Comparison of ENCODE assay signal across 1 cellular context in the genomic region with DNA sequence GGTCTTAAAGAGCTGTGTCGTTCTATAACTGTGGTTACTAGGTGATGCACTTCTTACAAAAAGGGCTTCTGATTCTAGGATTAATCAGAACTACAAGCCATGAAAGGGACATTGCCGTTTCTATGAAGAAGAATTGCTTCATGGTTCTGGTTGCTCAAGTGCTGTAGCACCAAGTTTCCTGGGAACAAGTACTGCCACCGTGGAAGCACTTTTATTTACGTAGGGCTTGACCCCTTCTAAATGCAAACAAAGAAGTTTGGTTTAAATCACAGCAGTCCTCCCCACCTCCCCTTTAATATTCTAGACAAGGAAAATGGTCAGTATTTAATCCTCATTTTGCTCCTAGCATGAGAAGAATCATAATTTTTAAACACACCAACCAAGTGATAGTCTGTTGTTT.
TF ChIP-seq lines count a peak whose summit lies in the region.

No MANE protein-coding gene starts in this region.

TF ChIP-seq in HepG2, 621 proteins besides CTCF, POLR2A, EP300 and RAD21 (continued from another document and continues in another):
- TF ChIP-seq, protein P1, sequence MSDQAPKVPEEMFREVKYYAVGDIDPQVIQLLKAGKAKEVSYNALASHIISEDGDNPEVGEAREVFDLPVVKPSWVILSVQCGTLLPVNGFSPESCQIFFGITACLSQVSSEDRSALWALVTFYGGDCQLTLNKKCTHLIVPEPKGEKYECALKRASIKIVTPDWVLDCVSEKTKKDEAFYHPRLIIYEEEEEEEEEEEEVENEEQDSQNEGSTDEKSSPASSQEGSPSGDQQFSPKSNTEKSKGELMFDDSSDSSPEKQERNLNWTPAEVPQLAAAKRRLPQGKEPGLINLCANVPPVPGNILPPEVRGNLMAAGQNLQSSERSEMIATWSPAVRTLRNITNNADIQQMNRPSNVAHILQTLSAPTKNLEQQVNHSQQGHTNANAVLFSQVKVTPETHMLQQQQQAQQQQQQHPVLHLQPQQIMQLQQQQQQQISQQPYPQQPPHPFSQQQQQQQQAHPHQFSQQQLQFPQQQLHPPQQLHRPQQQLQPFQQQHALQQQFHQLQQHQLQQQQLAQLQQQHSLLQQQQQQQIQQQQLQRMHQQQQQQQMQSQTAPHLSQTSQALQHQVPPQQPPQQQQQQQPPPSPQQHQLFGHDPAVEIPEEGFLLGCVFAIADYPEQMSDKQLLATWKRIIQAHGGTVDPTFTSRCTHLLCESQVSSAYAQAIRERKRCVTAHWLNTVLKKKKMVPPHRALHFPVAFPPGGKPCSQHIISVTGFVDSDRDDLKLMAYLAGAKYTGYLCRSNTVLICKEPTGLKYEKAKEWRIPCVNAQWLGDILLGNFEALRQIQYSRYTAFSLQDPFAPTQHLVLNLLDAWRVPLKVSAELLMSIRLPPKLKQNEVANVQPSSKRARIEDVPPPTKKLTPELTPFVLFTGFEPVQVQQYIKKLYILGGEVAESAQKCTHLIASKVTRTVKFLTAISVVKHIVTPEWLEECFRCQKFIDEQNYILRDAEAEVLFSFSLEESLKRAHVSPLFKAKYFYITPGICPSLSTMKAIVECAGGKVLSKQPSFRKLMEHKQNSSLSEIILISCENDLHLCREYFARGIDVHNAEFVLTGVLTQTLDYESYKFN (CRISPR knock-in tag; conservative IDR thresholded peaks at IDR 0.05) = no peak
- TF ChIP-seq THYN1 (CRISPR knock-in tag; IDR thresholded peaks at IDR 0.05; ENCODE audit: borderline replicate concordance, low read depth) (no peak), HMG20A (CRISPR knock-in tag; IDR thresholded peaks at IDR 0.05; ENCODE audit: borderline replicate concordance) (peak; percentile 95), KLF11 (CRISPR knock-in tag; IDR thresholded peaks at IDR 0.05) (no peak), ZNF773 (CRISPR knock-in tag; IDR thresholded peaks at IDR 0.05; ENCODE audit: borderline replicate concordance) (no peak), GTF2F1 (IDR thresholded peaks at IDR 0.05; ENCODE audit: low read length) (no peak), GTF3A (CRISPR knock-in tag; conservative IDR thresholded peaks at IDR 0.05) (no peak), HOXA5 (CRISPR knock-in tag; IDR thresholded peaks at IDR 0.05) (no peak), ZNF709 (CRISPR knock-in tag; IDR thresholded peaks at IDR 0.05) (no peak), SALL1 (CRISPR knock-in tag; IDR thresholded peaks at IDR 0.05) (no peak; the same call in 1 of the 2 replicates), KAT7 (CRISPR knock-in tag; IDR thresholded peaks at IDR 0.05; ENCODE audit: borderline replicate concordance) (no peak), KMT2A (CRISPR knock-in tag; IDR thresholded peaks at IDR 0.05) (no peak), ETV5 (CRISPR knock-in tag; IDR thresholded peaks at IDR 0.05; ENCODE audit: borderline replicate concordance) (0 out of 2 replicates have a peak, but pooled peaks have one; percentile 14), MTF2 (CRISPR knock-in tag; IDR thresholded peaks at IDR 0.05; ENCODE audit: borderline replicate concordance) (no peak), TBX2 (CRISPR knock-in tag; IDR thresholded peaks at IDR 0.05; ENCODE audit: borderline replicate concordance) (no peak), IRX3 (CRISPR knock-in tag; IDR thresholded peaks at IDR 0.05; ENCODE audit: borderline replicate concordance, low read depth) (no peak), ZNF235 (CRISPR knock-in tag; IDR thresholded peaks at IDR 0.05; ENCODE audit: borderline replicate concordance) (no peak), ZNF20 (CRISPR knock-in tag; IDR thresholded peaks at IDR 0.05) (no peak), PHF21A (CRISPR knock-in tag; IDR thresholded peaks at IDR 0.05) (peak; percentile 37; the same call in 1 of the 2 replicates), MATR3 (CRISPR knock-in tag; IDR thresholded peaks at IDR 0.05) (no peak), NCOA2 (CRISPR knock-in tag; IDR thresholded peaks at IDR 0.05) (peak; percentile 59), RCOR2 (CRISPR knock-in tag; IDR thresholded peaks at IDR 0.05) (peak; percentile 61; the same call in 1 of the 2 replicates), PCBP1 (IDR thresholded peaks at IDR 0.05; ENCODE audit: borderline replicate concordance, low read depth, low read length) (no peak), IRF2 (CRISPR knock-in tag; IDR thresholded peaks at IDR 0.05) (0 out of 2 replicates have a peak, but pooled peaks have one; percentile 48), RARA (CRISPR knock-in tag; IDR thresholded peaks at IDR 0.05) (0 out of 2 replicates have a peak, but pooled peaks have one; percentile 39), RBM22 (optimal IDR thresholded peaks at IDR 0.05; ENCODE audit: low read length) (peak; percentile 80), NR2F2 (IDR thresholded peaks at IDR 0.05; ENCODE audit: borderline replicate concordance, low read depth) (peak; percentile 93), ZFP82 (CRISPR knock-in tag; IDR thresholded peaks at IDR 0.05; ENCODE audit: borderline replicate concordance) (no peak), ZNF34 (CRISPR knock-in tag; IDR thresholded peaks at IDR 0.05; ENCODE audit: borderline replicate concordance) (no peak), STAT5B (CRISPR knock-in tag; IDR thresholded peaks at IDR 0.05) (no peak), NFYC (CRISPR knock-in tag; IDR thresholded peaks at IDR 0.05) (no peak), SOX6 (IDR thresholded peaks at IDR 0.05) (no peak), SOX6 (CRISPR knock-in tag; IDR thresholded peaks at IDR 0.05) (peak; percentile 49)
- TF ChIP-seq, protein P2, sequence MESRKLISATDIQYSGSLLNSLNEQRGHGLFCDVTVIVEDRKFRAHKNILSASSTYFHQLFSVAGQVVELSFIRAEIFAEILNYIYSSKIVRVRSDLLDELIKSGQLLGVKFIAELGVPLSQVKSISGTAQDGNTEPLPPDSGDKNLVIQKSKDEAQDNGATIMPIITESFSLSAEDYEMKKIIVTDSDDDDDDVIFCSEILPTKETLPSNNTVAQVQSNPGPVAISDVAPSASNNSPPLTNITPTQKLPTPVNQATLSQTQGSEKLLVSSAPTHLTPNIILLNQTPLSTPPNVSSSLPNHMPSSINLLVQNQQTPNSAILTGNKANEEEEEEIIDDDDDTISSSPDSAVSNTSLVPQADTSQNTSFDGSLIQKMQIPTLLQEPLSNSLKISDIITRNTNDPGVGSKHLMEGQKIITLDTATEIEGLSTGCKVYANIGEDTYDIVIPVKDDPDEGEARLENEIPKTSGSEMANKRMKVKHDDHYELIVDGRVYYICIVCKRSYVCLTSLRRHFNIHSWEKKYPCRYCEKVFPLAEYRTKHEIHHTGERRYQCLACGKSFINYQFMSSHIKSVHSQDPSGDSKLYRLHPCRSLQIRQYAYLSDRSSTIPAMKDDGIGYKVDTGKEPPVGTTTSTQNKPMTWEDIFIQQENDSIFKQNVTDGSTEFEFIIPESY (CRISPR knock-in tag; IDR thresholded peaks at IDR 0.05) = no peak
- TF ChIP-seq, protein P3, sequence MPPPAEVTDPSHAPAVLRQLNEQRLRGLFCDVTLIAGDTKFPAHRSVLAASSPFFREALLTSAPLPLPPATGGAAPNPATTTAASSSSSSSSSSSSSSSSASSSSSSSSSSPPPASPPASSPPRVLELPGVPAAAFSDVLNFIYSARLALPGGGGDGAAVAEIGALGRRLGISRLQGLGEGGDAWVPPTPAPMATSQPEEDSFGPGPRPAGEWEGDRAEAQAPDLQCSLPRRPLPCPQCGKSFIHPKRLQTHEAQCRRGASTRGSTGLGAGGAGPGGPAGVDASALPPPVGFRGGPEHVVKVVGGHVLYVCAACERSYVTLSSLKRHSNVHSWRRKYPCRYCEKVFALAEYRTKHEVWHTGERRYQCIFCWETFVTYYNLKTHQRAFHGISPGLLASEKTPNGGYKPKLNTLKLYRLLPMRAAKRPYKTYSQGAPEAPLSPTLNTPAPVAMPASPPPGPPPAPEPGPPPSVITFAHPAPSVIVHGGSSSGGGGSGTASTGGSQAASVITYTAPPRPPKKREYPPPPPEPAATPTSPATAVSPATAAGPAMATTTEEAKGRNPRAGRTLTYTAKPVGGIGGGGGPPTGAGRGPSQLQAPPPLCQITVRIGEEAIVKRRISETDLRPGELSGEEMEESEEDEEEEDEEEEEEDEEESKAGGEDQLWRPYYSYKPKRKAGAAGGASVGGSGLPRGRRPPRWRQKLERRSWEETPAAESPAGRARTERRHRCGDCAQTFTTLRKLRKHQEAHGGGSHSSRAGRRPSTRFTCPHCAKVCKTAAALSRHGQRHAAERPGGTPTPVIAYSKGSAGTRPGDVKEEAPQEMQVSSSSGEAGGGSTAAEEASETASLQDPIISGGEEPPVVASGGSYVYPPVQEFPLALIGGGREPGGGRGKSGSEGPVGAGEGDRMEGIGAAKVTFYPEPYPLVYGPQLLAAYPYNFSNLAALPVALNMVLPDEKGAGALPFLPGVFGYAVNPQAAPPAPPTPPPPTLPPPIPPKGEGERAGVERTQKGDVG (CRISPR knock-in tag; IDR thresholded peaks at IDR 0.05; ENCODE audit: borderline replicate concordance) = no peak
- TF ChIP-seq, protein P4, sequence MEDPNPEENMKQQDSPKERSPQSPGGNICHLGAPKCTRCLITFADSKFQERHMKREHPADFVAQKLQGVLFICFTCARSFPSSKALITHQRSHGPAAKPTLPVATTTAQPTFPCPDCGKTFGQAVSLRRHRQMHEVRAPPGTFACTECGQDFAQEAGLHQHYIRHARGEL (CRISPR knock-in tag; IDR thresholded peaks at IDR 0.05) = no peak
- TF ChIP-seq, protein P5, sequence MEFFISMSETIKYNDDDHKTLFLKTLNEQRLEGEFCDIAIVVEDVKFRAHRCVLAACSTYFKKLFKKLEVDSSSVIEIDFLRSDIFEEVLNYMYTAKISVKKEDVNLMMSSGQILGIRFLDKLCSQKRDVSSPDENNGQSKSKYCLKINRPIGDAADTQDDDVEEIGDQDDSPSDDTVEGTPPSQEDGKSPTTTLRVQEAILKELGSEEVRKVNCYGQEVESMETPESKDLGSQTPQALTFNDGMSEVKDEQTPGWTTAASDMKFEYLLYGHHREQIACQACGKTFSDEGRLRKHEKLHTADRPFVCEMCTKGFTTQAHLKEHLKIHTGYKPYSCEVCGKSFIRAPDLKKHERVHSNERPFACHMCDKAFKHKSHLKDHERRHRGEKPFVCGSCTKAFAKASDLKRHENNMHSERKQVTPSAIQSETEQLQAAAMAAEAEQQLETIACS (CRISPR knock-in tag; IDR thresholded peaks at IDR 0.05) = no peak
- TF ChIP-seq, protein P6, sequence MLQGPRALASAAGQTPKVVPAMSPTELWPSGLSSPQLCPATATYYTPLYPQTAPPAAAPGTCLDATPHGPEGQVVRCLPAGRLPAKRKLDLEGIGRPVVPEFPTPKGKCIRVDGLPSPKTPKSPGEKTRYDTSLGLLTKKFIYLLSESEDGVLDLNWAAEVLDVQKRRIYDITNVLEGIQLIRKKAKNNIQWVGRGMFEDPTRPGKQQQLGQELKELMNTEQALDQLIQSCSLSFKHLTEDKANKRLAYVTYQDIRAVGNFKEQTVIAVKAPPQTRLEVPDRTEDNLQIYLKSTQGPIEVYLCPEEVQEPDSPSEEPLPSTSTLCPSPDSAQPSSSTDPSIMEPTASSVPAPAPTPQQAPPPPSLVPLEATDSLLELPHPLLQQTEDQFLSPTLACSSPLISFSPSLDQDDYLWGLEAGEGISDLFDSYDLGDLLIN (CRISPR knock-in tag; IDR thresholded peaks at IDR 0.05; ENCODE audit: borderline replicate concordance) = no peak
- TF ChIP-seq, protein P7, sequence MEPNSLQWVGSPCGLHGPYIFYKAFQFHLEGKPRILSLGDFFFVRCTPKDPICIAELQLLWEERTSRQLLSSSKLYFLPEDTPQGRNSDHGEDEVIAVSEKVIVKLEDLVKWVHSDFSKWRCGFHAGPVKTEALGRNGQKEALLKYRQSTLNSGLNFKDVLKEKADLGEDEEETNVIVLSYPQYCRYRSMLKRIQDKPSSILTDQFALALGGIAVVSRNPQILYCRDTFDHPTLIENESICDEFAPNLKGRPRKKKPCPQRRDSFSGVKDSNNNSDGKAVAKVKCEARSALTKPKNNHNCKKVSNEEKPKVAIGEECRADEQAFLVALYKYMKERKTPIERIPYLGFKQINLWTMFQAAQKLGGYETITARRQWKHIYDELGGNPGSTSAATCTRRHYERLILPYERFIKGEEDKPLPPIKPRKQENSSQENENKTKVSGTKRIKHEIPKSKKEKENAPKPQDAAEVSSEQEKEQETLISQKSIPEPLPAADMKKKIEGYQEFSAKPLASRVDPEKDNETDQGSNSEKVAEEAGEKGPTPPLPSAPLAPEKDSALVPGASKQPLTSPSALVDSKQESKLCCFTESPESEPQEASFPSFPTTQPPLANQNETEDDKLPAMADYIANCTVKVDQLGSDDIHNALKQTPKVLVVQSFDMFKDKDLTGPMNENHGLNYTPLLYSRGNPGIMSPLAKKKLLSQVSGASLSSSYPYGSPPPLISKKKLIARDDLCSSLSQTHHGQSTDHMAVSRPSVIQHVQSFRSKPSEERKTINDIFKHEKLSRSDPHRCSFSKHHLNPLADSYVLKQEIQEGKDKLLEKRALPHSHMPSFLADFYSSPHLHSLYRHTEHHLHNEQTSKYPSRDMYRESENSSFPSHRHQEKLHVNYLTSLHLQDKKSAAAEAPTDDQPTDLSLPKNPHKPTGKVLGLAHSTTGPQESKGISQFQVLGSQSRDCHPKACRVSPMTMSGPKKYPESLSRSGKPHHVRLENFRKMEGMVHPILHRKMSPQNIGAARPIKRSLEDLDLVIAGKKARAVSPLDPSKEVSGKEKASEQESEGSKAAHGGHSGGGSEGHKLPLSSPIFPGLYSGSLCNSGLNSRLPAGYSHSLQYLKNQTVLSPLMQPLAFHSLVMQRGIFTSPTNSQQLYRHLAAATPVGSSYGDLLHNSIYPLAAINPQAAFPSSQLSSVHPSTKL (CRISPR knock-in tag; IDR thresholded peaks at IDR 0.05) = peak; percentile 80
- TF ChIP-seq, protein P8, sequence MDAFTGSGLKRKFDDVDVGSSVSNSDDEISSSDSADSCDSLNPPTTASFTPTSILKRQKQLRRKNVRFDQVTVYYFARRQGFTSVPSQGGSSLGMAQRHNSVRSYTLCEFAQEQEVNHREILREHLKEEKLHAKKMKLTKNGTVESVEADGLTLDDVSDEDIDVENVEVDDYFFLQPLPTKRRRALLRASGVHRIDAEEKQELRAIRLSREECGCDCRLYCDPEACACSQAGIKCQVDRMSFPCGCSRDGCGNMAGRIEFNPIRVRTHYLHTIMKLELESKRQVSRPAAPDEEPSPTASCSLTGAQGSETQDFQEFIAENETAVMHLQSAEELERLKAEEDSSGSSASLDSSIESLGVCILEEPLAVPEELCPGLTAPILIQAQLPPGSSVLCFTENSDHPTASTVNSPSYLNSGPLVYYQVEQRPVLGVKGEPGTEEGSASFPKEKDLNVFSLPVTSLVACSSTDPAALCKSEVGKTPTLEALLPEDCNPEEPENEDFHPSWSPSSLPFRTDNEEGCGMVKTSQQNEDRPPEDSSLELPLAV (CRISPR knock-in tag; conservative IDR thresholded peaks at IDR 0.05; ENCODE audit: low read depth) = no peak
- TF ChIP-seq, protein P9, sequence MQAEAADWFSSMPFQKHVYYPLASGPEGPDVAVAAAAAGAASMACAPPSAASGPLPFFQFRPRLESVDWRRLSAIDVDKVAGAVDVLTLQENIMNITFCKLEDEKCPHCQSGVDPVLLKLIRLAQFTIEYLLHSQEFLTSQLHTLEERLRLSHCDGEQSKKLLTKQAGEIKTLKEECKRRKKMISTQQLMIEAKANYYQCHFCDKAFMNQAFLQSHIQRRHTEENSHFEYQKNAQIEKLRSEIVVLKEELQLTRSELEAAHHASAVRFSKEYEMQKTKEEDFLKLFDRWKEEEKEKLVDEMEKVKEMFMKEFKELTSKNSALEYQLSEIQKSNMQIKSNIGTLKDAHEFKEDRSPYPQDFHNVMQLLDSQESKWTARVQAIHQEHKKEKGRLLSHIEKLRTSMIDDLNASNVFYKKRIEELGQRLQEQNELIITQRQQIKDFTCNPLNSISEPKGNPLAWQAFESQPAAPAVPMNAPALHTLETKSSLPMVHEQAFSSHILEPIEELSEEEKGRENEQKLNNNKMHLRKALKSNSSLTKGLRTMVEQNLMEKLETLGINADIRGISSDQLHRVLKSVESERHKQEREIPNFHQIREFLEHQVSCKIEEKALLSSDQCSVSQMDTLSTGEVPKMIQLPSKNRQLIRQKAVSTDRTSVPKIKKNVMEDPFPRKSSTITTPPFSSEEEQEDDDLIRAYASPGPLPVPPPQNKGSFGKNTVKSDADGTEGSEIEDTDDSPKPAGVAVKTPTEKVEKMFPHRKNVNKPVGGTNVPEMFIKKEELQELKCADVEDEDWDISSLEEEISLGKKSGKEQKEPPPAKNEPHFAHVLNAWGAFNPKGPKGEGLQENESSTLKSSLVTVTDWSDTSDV (CRISPR knock-in tag; IDR thresholded peaks at IDR 0.05) = no peak
